Comparison of ENCODE assay signal across 1 cellular context in the genomic region with DNA sequence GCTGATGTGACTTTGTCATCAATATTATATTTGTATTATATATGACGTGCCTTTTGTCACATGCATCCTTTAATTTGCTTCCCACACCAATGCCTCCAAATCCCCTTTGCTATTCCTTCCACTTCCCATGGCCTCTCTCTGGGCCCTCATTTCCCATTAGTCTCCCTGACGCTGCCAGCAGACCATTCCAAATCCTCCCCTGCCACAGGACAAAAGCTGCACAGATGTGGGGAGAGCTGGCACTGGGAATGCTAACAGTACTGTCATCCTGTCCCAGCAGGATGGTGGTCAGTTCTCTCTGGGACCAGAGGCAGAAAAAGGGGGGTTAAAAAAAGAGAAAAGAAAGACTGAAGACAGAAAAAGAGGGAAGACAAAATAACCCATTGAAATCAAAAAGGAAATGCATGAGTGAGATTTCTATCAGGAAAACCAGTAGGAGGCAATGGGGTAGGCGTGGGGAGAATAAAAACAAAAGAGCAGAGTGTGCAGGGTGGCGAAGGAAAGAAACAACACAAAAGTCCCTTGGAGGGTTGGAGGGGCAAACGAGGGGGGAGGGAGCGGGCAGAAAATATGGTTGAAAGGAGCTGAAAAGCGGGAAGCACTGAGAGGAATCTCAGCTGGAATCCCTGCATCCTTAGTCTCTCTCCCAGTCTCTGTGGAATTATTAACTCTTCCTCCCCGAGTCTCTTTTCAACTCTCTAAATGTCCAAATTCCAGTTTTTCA.
TF ChIP-seq lines count a peak whose summit lies in the region.

No MANE protein-coding gene starts in this region.

TF ChIP-seq in GM23338, 12 proteins besides CTCF, POLR2A, EP300 and RAD21:
- TF ChIP-seq STAT1 (IDR thresholded peaks at IDR 0.05; ENCODE audit: unreplicated experiment): no peak
- TF ChIP-seq, protein P1, sequence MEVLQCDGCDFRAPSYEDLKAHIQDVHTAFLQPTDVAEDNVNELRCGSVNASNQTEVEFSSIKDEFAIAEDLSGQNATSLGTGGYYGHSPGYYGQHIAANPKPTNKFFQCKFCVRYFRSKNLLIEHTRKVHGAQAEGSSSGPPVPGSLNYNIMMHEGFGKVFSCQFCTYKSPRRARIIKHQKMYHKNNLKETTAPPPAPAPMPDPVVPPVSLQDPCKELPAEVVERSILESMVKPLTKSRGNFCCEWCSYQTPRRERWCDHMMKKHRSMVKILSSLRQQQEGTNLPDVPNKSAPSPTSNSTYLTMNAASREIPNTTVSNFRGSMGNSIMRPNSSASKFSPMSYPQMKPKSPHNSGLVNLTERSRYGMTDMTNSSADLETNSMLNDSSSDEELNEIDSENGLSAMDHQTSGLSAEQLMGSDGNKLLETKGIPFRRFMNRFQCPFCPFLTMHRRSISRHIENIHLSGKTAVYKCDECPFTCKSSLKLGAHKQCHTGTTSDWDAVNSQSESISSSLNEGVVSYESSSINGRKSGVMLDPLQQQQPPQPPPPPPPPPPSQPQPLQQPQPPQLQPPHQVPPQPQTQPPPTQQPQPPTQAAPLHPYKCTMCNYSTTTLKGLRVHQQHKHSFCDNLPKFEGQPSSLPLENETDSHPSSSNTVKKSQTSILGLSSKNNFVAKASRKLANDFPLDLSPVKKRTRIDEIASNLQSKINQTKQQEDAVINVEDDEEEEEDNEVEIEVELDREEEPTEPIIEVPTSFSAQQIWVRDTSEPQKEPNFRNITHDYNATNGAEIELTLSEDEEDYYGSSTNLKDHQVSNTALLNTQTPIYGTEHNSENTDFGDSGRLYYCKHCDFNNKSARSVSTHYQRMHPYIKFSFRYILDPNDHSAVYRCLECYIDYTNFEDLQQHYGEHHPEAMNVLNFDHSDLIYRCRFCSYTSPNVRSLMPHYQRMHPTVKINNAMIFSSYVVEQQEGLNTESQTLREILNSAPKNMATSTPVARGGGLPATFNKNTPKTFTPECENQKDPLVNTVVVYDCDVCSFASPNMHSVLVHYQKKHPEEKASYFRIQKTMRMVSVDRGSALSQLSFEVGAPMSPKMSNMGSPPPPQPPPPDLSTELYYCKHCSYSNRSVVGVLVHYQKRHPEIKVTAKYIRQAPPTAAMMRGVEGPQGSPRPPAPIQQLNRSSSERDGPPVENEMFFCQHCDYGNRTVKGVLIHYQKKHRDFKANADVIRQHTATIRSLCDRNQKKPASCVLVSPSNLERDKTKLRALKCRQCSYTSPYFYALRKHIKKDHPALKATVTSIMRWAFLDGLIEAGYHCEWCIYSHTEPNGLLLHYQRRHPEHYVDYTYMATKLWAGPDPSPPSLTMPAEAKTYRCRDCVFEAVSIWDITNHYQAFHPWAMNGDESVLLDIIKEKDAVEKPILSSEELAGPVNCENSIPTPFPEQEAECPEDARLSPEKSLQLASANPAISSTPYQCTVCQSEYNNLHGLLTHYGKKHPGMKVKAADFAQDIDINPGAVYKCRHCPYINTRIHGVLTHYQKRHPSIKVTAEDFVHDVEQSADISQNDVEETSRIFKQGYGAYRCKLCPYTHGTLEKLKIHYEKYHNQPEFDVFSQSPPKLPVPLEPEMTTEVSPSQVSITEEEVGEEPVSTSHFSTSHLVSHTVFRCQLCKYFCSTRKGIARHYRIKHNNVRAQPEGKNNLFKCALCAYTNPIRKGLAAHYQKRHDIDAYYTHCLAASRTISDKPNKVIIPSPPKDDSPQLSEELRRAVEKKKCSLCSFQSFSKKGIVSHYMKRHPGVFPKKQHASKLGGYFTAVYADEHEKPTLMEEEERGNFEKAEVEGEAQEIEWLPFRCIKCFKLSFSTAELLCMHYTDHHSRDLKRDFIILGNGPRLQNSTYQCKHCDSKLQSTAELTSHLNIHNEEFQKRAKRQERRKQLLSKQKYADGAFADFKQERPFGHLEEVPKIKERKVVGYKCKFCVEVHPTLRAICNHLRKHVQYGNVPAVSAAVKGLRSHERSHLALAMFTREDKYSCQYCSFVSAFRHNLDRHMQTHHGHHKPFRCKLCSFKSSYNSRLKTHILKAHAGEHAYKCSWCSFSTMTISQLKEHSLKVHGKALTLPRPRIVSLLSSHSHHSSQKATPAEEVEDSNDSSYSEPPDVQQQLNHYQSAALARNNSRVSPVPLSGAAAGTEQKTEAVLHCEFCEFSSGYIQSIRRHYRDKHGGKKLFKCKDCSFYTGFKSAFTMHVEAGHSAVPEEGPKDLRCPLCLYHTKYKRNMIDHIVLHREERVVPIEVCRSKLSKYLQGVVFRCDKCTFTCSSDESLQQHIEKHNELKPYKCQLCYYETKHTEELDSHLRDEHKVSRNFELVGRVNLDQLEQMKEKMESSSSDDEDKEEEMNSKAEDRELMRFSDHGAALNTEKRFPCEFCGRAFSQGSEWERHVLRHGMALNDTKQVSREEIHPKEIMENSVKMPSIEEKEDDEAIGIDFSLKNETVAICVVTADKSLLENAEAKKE (CRISPR knock-in tag; IDR thresholded peaks at IDR 0.05): 0 out of 2 replicates have a peak, but pooled peaks have one; percentile 17
